Comparison of ENCODE assay signal across 24 cellular contexts in genomic region chr5:54873696-54874095, GRCh38.
DNase-seq lines count a peak whose midpoint lies in the region; ATAC-seq and TF ChIP-seq lines count a peak whose summit lies in the region.
"Had no signal": no experiment of that assay in that cellular context is flagged by ENCODE, and none has a peak within 500 bp of the region (broad histone marks: within the 10 kb centered on the region; RNA-seq: fewer than 3 reads in every experiment).

No MANE protein-coding gene starts in this region.

- no peak overlapping the region for H3K27ac ChIP-seq in naive thymus-derived CD4-positive, alpha-beta T cell (ENCODE audit: low read depth, low read length)
- H3K27ac ChIP-seq: C4-2B, left lung, thyroid gland had no signal

- no peak overlapping the region for H3K9ac ChIP-seq in iPS-15b (ENCODE audit: low read depth, low read length)

- H3K27ac Mint-ChIP-seq in chondrocyte (ENCODE audit: unreplicated experiment) = peak overlapping the region; percentile 24
- H3K27ac Mint-ChIP-seq in naive thymus-derived CD4-positive, alpha-beta T cell = no peak overlapping the region
- H3K27ac Mint-ChIP-seq: stimulated activated naive CD8-positive, alpha-beta T cell treated with anti-CD3 and anti-CD28 coated beads, Interleukin-15, amount 100 ng/mL, for 72 hours; T-helper 17 cell had no signal

- H3K36me3 Mint-ChIP-seq in chondrocyte (ENCODE audit: low read depth) = peaks cover 2% of the 10 kb centered on the region
- peaks cover 0 to 3% (median 0%) of the 10 kb centered on the region in 5 donors for H3K36me3 Mint-ChIP-seq in naive thymus-derived CD4-positive, alpha-beta T cell
- H3K36me3 Mint-ChIP-seq: brain had no signal

- DNase-seq in NCI-H226 = peak; percentile 66
- DNase-seq in chondrocyte (ENCODE audit: low spot score) = no peak
- no peak for DNase-seq in AML-193 (lab: John Stamatoyannopoulos, UW)
- DNase-seq in naive thymus-derived CD4-positive, alpha-beta T cell = no peak
- DNase-seq in retina = no peak
- DNase-seq in NCI-H1436 (lab: John Stamatoyannopoulos, UW) = no peak
- DNase-seq: activated naive CD4-positive, alpha-beta T cell; DND-41; islet precursor cell; left lung; MG63; NCI-H1105 treated with DMSO at 0.1 percent for 48 hours; NCI-H1930; NCI-H526 treated with DMSO at 0.1 percent for 48 hours; NK-92 treated with Interleukin-12 subunit alpha and Interleukin-12 subunit beta, amount 100 ng/mL, for 24 hours; stimulated activated CD4-positive, alpha-beta T cell treated with anti-CD3 and anti-CD28 coated beads, Interleukin-12 subunit alpha, Interleukin-12 subunit beta, amount 100 ng/mL, for 4 hours; stimulated activated CD4-positive, alpha-beta T cell treated with anti-CD3 and anti-CD28 coated beads, Interleukin-2, amount 100 ng/mL, for 48 hours; stimulated activated naive CD8-positive, alpha-beta T cell treated with anti-CD3 and anti-CD28 coated beads, Interleukin-15, amount 100 ng/mL, for 72 hours; T-helper 17 cell; thyroid gland had no signal

- no peak for TF ChIP-seq CTCF in chondrocyte (IDR thresholded peaks at IDR 0.05)

- intact Hi-C loops in naive thymus-derived CD4-positive, alpha-beta T cell (cut with micrococcal nuclease) = no loop called here

- H3K4me3 ChIP-seq in iPS-15b (ENCODE audit: low read depth, low read length) = peak overlapping the region; percentile 13
- no peak overlapping the region for H3K4me3 ChIP-seq in naive thymus-derived CD4-positive, alpha-beta T cell (ENCODE audit: low read length)
- H3K4me3 ChIP-seq: left lung, MG63, thyroid gland had no signal

- CTCF ChIA-PET in naive thymus-derived CD4-positive, alpha-beta T cell (lab: Charles Lee) = interaction anchor here (0.6 kb wide), 1 partner anchor 357 kb away, joined by 3 read pairs; no protein-coding TSS in a partner anchor

- H3K27me3 Mint-ChIP-seq in chondrocyte (ENCODE audit: low read depth) = peaks cover 3% of the 10 kb centered on the region
- H3K27me3 Mint-ChIP-seq in naive thymus-derived CD4-positive, alpha-beta T cell = peaks cover 4 to 83% (median 17%) of the 10 kb centered on the region in 5 donors

- no peaks in the 10 kb centered on the region for H3K9me3 Mint-ChIP-seq in chondrocyte (ENCODE audit: low read depth)
- H3K9me3 Mint-ChIP-seq in naive thymus-derived CD4-positive, alpha-beta T cell = no peaks in the 10 kb centered on the region
- H3K9me3 Mint-ChIP-seq: brain; stimulated activated naive CD8-positive, alpha-beta T cell treated with anti-CD3 and anti-CD28 coated beads, Interleukin-15, amount 100 ng/mL, for 72 hours had no signal

- no peaks in the 10 kb centered on the region for H3K27me3 ChIP-seq in iPS-15b (ENCODE audit: control insufficient read depth, insufficient read depth, low read length)
- H3K27me3 ChIP-seq in naive thymus-derived CD4-positive, alpha-beta T cell (ENCODE audit: control insufficient read depth in 2 of 2, insufficient read depth in 2 of 2, low read length in 2 of 2) = no peaks in the 10 kb centered on the region
- H3K27me3 ChIP-seq: left lung, MG63, thyroid gland had no signal

- no peak overlapping the region for H3K4me3 Mint-ChIP-seq in chondrocyte (ENCODE audit: unreplicated experiment)
- H3K4me3 Mint-ChIP-seq in naive thymus-derived CD4-positive, alpha-beta T cell = no peak overlapping the region
- H3K4me3 Mint-ChIP-seq: brain; stimulated activated naive CD8-positive, alpha-beta T cell treated with anti-CD3 and anti-CD28 coated beads, Interleukin-15, amount 100 ng/mL, for 72 hours; T-helper 17 cell had no signal

- peaks cover 11% of the 10 kb centered on the region for H3K4me1 ChIP-seq in iPS-15b (ENCODE audit: control insufficient read depth, insufficient read depth, low read length)
- H3K4me1 ChIP-seq in naive thymus-derived CD4-positive, alpha-beta T cell (ENCODE audit: control insufficient read depth in 2 of 2, insufficient read depth in 2 of 2, low read length in 2 of 2) = no peaks in the 10 kb centered on the region
- H3K4me1 ChIP-seq: thyroid gland had no signal

- POLR2A ChIA-PET in naive thymus-derived CD4-positive, alpha-beta T cell (lab: Charles Lee) = no interaction called here

- no peaks in the 10 kb centered on the region for H3K9me3 ChIP-seq in iPS-15b (ENCODE audit: control insufficient read depth, insufficient read depth, low read length)
- H3K9me3 ChIP-seq in naive thymus-derived CD4-positive, alpha-beta T cell (ENCODE audit: control insufficient read depth in 2 of 3, low read length in 3 of 3) = no peaks in the 10 kb centered on the region
- H3K9me3 ChIP-seq: left lung, MG63, thyroid gland had no signal

- no peaks in the 10 kb centered on the region for H3K36me3 ChIP-seq in iPS-15b (ENCODE audit: control insufficient read depth, insufficient read depth, low read length)
- H3K36me3 ChIP-seq in naive thymus-derived CD4-positive, alpha-beta T cell (ENCODE audit: control insufficient read depth in 2 of 3, insufficient read depth in 3 of 3, low read length in 3 of 3) = no peaks in the 10 kb centered on the region
- H3K36me3 ChIP-seq: left lung, MG63, thyroid gland had no signal

- no peak for ATAC-seq in naive thymus-derived CD4-positive, alpha-beta T cell
- ATAC-seq: sciatic nerve; stimulated activated naive CD8-positive, alpha-beta T cell treated with anti-CD3 and anti-CD28 coated beads, Interleukin-15, amount 100 ng/mL, for 72 hours; T-helper 17 cell had no signal

- peaks cover 23% of the 10 kb centered on the region for H3K4me1 Mint-ChIP-seq in chondrocyte (ENCODE audit: low read depth)
- H3K4me1 Mint-ChIP-seq in naive thymus-derived CD4-positive, alpha-beta T cell = peaks cover 0 to 11% (median 0%) of the 10 kb centered on the region in 7 donors
